In the genomic region with DNA sequence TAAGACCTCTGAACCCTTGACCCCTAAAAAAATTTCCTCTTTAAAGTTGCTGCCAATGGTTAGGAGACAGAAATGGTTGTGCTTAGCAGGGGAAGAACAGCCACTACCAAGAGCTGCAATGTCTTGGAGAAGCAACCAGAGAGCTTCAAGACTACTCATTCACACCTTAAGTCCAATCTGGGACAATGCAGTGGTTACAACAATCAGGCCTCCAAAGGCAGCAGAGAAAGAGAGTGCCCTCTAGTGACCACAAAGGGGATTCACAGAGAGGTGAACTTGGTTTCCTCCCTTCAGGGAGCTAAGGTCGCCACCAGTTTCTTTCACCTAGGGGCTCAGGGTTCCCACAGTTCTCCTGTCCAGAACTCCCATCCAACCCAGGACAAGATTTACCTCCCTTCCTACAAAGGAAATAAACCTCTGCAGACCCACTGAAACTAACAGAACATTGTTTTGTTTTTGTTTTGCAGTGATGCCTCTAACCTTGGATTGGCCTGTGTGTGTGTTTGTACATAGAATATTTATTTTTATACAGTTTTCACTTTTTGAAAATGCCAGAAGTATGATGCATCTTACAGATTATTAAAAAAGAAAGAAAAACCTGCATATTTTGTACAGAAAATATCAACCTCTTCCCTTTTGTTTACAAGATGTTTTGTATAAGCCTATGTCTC, we compare ENCODE assay signal across 1 cellular context.
TF ChIP-seq lines count a peak whose summit lies in the region.

No MANE protein-coding gene starts in this region.

TF ChIP-seq in WTC11, 78 proteins besides CTCF, POLR2A, EP300 and RAD21 (continued from another document):
- TF ChIP-seq, protein P1, sequence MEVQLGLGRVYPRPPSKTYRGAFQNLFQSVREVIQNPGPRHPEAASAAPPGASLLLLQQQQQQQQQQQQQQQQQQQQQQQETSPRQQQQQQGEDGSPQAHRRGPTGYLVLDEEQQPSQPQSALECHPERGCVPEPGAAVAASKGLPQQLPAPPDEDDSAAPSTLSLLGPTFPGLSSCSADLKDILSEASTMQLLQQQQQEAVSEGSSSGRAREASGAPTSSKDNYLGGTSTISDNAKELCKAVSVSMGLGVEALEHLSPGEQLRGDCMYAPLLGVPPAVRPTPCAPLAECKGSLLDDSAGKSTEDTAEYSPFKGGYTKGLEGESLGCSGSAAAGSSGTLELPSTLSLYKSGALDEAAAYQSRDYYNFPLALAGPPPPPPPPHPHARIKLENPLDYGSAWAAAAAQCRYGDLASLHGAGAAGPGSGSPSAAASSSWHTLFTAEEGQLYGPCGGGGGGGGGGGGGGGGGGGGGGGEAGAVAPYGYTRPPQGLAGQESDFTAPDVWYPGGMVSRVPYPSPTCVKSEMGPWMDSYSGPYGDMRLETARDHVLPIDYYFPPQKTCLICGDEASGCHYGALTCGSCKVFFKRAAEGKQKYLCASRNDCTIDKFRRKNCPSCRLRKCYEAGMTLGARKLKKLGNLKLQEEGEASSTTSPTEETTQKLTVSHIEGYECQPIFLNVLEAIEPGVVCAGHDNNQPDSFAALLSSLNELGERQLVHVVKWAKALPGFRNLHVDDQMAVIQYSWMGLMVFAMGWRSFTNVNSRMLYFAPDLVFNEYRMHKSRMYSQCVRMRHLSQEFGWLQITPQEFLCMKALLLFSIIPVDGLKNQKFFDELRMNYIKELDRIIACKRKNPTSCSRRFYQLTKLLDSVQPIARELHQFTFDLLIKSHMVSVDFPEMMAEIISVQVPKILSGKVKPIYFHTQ (CRISPR knock-in tag; IDR thresholded peaks at IDR 0.05): no peak
- TF ChIP-seq, protein P2, sequence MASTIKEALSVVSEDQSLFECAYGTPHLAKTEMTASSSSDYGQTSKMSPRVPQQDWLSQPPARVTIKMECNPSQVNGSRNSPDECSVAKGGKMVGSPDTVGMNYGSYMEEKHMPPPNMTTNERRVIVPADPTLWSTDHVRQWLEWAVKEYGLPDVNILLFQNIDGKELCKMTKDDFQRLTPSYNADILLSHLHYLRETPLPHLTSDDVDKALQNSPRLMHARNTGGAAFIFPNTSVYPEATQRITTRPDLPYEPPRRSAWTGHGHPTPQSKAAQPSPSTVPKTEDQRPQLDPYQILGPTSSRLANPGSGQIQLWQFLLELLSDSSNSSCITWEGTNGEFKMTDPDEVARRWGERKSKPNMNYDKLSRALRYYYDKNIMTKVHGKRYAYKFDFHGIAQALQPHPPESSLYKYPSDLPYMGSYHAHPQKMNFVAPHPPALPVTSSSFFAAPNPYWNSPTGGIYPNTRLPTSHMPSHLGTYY (CRISPR knock-in tag; IDR thresholded peaks at IDR 0.05): no peak
- TF ChIP-seq GTF2I (CRISPR knock-in tag; conservative IDR thresholded peaks at IDR 0.05): no peak
